In genomic region chr1:20972855-20973254, GRCh38 we compare ENCODE assay signal across 27 cellular contexts.
"Had no signal": no experiment of that assay in that cellular context is flagged by ENCODE, and none has a peak within 500 bp of the region (broad histone marks: within the 10 kb centered on the region; RNA-seq: fewer than 3 reads in every experiment).

No MANE protein-coding gene starts in this region.

- H3K27me3 ChIP-seq: ascending aorta, brain microvascular endothelial cell, esophagus muscularis mucosa, foreskin keratinocyte, gastrocnemius medialis, heart right ventricle had no signal

- H3K27ac ChIP-seq: ascending aorta, brain microvascular endothelial cell, coronary artery, esophagus muscularis mucosa, foreskin keratinocyte, gastrocnemius medialis, heart right ventricle had no signal

- DNase-seq: activated CD4-positive, alpha-beta memory T cell treated with anti-CD3 and anti-CD28 coated beads for 36 hours; activated CD4-positive, alpha-beta T cell treated with anti-CD3 and anti-CD28 coated beads for 36 hours; activated CD4-positive, alpha-beta T cell treated with anti-CD3 and anti-CD28 coated beads, Interleukin-2, amount 10 ng/mL, durations not matched to agents 24 days and 14 days; activated CD4-positive, CD25-positive, alpha-beta regulatory T cell; activated CD4-positive, CD25-positive, alpha-beta regulatory T cell treated with anti-CD3 and anti-CD28 coated beads, Interleukin-2, amount 50 U/mL, for 72 hours; activated CD8-positive, alpha-beta memory T cell treated with anti-CD3 and anti-CD28 coated beads, Interleukin-2, amount 10 ng/mL, durations not matched to agents 7 days and 5 days; activated CD8-positive, alpha-beta memory T cell treated with anti-CD3 and anti-CD28 coated beads, Interleukin-2, amount 50 U/mL, for 4 hours; activated CD8-positive, alpha-beta T cell treated with anti-CD3 and anti-CD28 coated beads, Interleukin-2, amount 10 ng/mL, durations not matched to agents 7 days and 5 days; activated effector memory CD4-positive, alpha-beta T cell treated with anti-CD3 and anti-CD28 coated beads, Interleukin-2, amount 50 U/mL, for 16 hours; activated naive CD4-positive, alpha-beta T cell treated with anti-CD3 and anti-CD28 coated beads for 36 hours; activated naive CD8-positive, alpha-beta T cell treated with anti-CD3 and anti-CD28 coated beads for 36 hours; activated naive CD8-positive, alpha-beta T cell treated with anti-CD3 and anti-CD28 coated beads, Interleukin-2, amount 50 U/mL, for 24 hours; activated T-cell treated with anti-CD3 and anti-CD28 coated beads, Interleukin-2, amount 50 U/mL, for 1 hour; activated T-cell treated with anti-CD3 and anti-CD28 coated beads, Interleukin-2, amount 50 U/mL, for 48 hours; brain microvascular endothelial cell; dermis blood vessel endothelial cell; effector CD4-positive, alpha-beta T cell; effector memory CD8-positive, alpha-beta T cell; erythroblast; foreskin keratinocyte; gastrocnemius medialis; glutamatergic neuron; heart right ventricle; T-helper 2 cell had no signal

- H3K4me1 ChIP-seq: ascending aorta, esophagus muscularis mucosa, foreskin keratinocyte, gastrocnemius medialis, heart right ventricle had no signal

- H3K9me3 ChIP-seq: ascending aorta, esophagus muscularis mucosa, gastrocnemius medialis, heart right ventricle had no signal

- H3K4me3 ChIP-seq: ascending aorta, coronary artery, esophagus muscularis mucosa, gastrocnemius medialis, heart right ventricle had no signal

- ATAC-seq: activated CD4-positive, alpha-beta T cell treated with anti-CD3 and anti-CD28 coated beads for 36 hours; activated CD8-positive, alpha-beta memory T cell treated with anti-CD3 and anti-CD28 coated beads, Interleukin-2, amount 10 ng/mL, durations not matched to agents 7 days and 5 days; activated CD8-positive, alpha-beta T cell treated with anti-CD3 and anti-CD28 coated beads, Interleukin-2, amount 10 ng/mL, durations not matched to agents 7 days and 5 days; activated naive CD8-positive, alpha-beta T cell treated with anti-CD3 and anti-CD28 coated beads, Interleukin-2, amount 50 U/mL, for 24 hours; effector memory CD8-positive, alpha-beta T cell; foreskin keratinocyte; gastrocnemius medialis; heart right ventricle had no signal
